In the genomic region with DNA sequence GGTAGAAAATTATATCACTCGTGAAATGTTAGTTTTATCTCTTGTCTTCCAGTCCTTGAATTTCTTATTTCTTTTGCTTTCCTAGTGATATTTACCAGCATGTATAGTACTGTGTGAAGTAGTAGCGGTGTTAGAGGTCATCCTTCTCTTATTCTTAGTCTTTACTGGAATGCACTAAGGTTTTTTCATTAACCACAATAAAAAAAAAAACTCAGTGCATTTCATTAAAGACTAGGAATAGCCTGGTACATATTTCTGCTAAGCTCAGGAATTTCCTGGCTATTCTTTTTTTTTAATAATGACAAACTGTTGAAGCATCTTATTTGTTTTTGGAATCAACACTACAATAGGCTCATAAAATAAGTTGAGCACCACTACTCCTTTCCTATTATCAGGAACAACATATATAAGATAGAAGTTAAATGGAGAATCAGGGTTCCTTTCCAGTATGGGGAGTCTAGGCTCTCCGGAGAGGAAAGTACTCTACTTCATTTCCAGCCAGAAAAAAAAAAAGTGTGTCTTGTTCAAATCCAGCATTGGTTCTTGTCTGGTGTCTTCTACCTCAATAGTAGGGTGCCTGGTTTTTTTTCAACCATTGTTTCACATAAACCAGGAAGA, we compare ENCODE assay signal across 15 cellular contexts.
DNase-seq lines count a peak whose midpoint lies in the region; ATAC-seq, FAIRE-seq and TF ChIP-seq lines count a peak whose summit lies in the region.
"Had no signal": no experiment of that assay in that cellular context is flagged by ENCODE, and none has a peak within 500 bp of the region (broad histone marks: within the 10 kb centered on the region; RNA-seq: fewer than 3 reads in every experiment).

No MANE protein-coding gene starts in this region.

- no peak for ATAC-seq in HG02938 (IDR thresholded peaks at IDR 0.05; ENCODE audit: unreplicated experiment)
- ATAC-seq: activated T-cell treated with anti-CD3 and anti-CD28 coated beads, Interleukin-2, amount 50 U/mL, for 4 hours; foreskin keratinocyte; sciatic nerve had no signal

- H3K4me3 ChIP-seq in AG10803 (ENCODE audit: low read length) = no peak overlapping the region

- DNase-seq in AG10803 (ENCODE audit: low read depth) = peak; percentile 92
- peak; percentile 90 for DNase-seq in LHCN-M2 (ENCODE audit: low read depth)
- peak; percentile 49 for DNase-seq in dedifferentiated amniotic fluid mesenchymal stem cell (ENCODE audit: extremely low spot score)
- DNase-seq in kidney glomerular epithelial cell (lab: John Stamatoyannopoulos, UW) = peak; percentile 43
- DNase-seq in NCI-H2107 treated with DMSO at 0.1 percent for 48 hours (lab: John Stamatoyannopoulos, UW; ENCODE audit: unreplicated experiment) = no peak
- DNase-seq in cerebellar nuclear complex (lab: John Stamatoyannopoulos, UW) = no peak
- no peak for DNase-seq in frontal cortex (ENCODE audit: low spot score in 2 of 2)
- DNase-seq: activated CD4-positive, alpha-beta T cell treated with anti-CD3 and anti-CD28 coated beads, Interleukin-2, amount 50 U/mL, for 4 hours; activated T-cell treated with anti-CD3 and anti-CD28 coated beads, Interleukin-2, amount 50 U/mL, for 4 hours; cortex of kidney; foreskin keratinocyte; NCI-H1105 treated with DMSO at 0.1 percent for 48 hours; stimulated activated CD4-positive, alpha-beta T cell treated with anti-CD3 and anti-CD28 coated beads, Interleukin-4, amount 100 ng/mL, for 24 hours had no signal

- no peak for TF ChIP-seq CTCF in AG10803 (conservative IDR thresholded peaks at IDR 0.05; ENCODE audit: low read length)

- FAIRE-seq in frontal cortex (lab: Jason Lieb, UNC) = no peak

Comparison
In these comparisons a context has a peak if more than half of its experiments do, and no peak if none do; other contexts are left out.
1. DNase-seq: peak in AG10803 (single experiment), LHCN-M2 (single experiment), dedifferentiated amniotic fluid mesenchymal stem cell (single experiment) and kidney glomerular epithelial cell (single experiment); none in NCI-H2107 treated with DMSO at 0.1 percent for 48 hours (single experiment), cerebellar nuclear complex (0 of 2) and frontal cortex (0 of 2).